In the genomic region with DNA sequence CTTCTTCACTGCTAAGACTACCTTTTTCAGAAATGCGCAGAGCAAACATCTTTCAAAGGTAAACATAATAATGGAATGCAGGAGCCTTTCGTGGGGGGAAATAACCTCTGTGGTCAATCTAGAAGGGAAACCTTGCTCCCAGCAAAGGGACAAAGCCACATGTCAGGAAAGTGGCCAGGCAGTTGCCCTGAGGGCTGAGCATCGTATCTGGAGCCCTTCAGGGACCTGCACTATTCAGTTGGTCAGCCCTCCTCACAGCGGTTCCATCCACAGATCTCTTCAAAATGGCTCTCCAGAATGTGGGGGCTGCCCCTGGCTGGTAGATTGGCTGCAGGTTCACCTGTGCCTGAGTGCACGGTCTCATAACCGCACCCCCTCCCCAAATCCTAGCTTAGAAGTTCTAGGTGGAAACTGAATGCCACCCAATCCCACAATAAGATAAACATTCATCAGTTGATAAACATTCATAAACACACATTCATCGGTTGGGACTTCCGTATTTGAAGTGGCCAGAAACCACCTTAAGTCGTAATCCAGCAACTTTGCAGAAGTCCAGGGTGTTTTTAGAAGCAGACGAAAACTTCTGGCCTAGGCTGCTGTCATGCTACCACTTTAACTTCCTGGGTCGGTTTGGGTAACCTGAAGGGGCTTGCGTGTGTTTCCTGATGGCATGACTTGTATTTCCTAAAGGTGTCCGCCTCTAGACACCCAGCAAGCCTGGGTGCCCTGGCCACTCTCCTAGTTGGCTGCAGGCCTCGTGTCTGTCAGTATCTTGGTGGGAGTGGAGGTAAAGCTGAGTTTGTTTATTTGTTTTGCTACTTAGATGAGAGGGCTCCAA, we compare ENCODE assay signal across 8 cellular contexts. TPM values are rescaled to one million over a fixed set of nuclear protein-coding genes. Genes with fewer than 3 reads are reported as not detected.
DNase-seq lines count a peak whose midpoint lies in the region; ATAC-seq and TF ChIP-seq lines count a peak whose summit lies in the region.

No MANE protein-coding gene starts in this region.

- intact Hi-C loops in left colon (cut with DNase I, micrococcal nuclease) = no loop called here

- peak overlapping the region; percentile 58 for H3K27ac ChIP-seq in substantia nigra (ENCODE audit: low read depth, low read length, poor library complexity, severe bottlenecking)

- H3K9me3 Mint-ChIP-seq in activated naive CD8-positive, alpha-beta T cell treated with anti-CD3 and anti-CD28 coated beads, Interleukin-2, amount 50 U/mL, for 24 hours = no peaks in the 10 kb centered on the region

- peaks cover 54% of the 10 kb centered on the region for H3K36me3 Mint-ChIP-seq in activated naive CD8-positive, alpha-beta T cell treated with anti-CD3 and anti-CD28 coated beads, Interleukin-2, amount 50 U/mL, for 24 hours (ENCODE audit: low read depth)

- H3K27me3 Mint-ChIP-seq in activated naive CD8-positive, alpha-beta T cell treated with anti-CD3 and anti-CD28 coated beads, Interleukin-2, amount 50 U/mL, for 24 hours = no peaks in the 10 kb centered on the region

- H3K4me3 Mint-ChIP-seq in activated naive CD8-positive, alpha-beta T cell treated with anti-CD3 and anti-CD28 coated beads, Interleukin-2, amount 50 U/mL, for 24 hours = peak overlapping the region; percentile 88

- DNase-seq in GM12865 (ENCODE audit: low read depth) (peak; percentile 62), MV-4-11 (lab: John Stamatoyannopoulos, UW) (peak; percentile 81), left colon (peak in 1 of 2 donors; percentile 25), substantia nigra (lab: John Stamatoyannopoulos, UW) (peak in 4 of 49 donors; percentile 7 to 26 (median 16)), AG20443 (ENCODE audit: low spot score) (no peak), NCI-H524 (lab: John Stamatoyannopoulos, UW) (no peak)
- peak; percentile 48 for DNase-seq in activated naive CD8-positive, alpha-beta T cell treated with anti-CD3 and anti-CD28 coated beads, Interleukin-2, amount 50 U/mL, for 24 hours

- H3K4me3 ChIP-seq in GM12865 (ENCODE audit: low read depth, low read length) = peak overlapping the region; percentile 94

- ATAC-seq in activated naive CD8-positive, alpha-beta T cell treated with anti-CD3 and anti-CD28 coated beads, Interleukin-2, amount 50 U/mL, for 24 hours = no peak
- ATAC-seq in left colon = peak; percentile 9
- ATAC-seq in HG02840 (IDR thresholded peaks at IDR 0.05; ENCODE audit: low FRiP score, unreplicated experiment) = no peak

- no peak for TF ChIP-seq CTCF in GM12865 (IDR thresholded peaks at IDR 0.05; ENCODE audit: insufficient read depth, low read depth, low read length, missing control alignments)

- peaks cover 73% of the 10 kb centered on the region for H3K4me1 Mint-ChIP-seq in activated naive CD8-positive, alpha-beta T cell treated with anti-CD3 and anti-CD28 coated beads, Interleukin-2, amount 50 U/mL, for 24 hours

- peak overlapping the region; percentile 100 for H3K27ac Mint-ChIP-seq in activated naive CD8-positive, alpha-beta T cell treated with anti-CD3 and anti-CD28 coated beads, Interleukin-2, amount 50 U/mL, for 24 hours

RNA-seq across cellular contexts. Expression of a gene that starts 50.5 kb away (rescaled TPM):
- 1 to 10 TPM; 3.3 to 7.7 TPM for total RNA-seq in left colon

RNA-seq across cellular contexts. Expression of a gene that starts 54.4 kb away (rescaled TPM):
- total RNA-seq in left colon = 10 to 100 TPM; 35.5 to 38.4 TPM

Comparison
In these comparisons a context has a peak if more than half of its experiments do, and no peak if none do; other contexts are left out.
1. DNase-seq: peak in GM12865 (single experiment), MV-4-11 (single experiment) and activated naive CD8-positive, alpha-beta T cell treated with anti-CD3 and anti-CD28 coated beads, Interleukin-2, amount 50 U/mL, for 24 hours (single experiment); none in AG20443 (single experiment) and NCI-H524 (0 of 2).